Comparison of ENCODE assay signal across 9 cellular contexts in genomic region chr10:99630439-99630838, GRCh38. TPM values are rescaled to one million over a fixed set of nuclear protein-coding genes. Genes with fewer than 3 reads are reported as not detected.
DNase-seq lines count a peak whose midpoint lies in the region; ATAC-seq, FAIRE-seq and TF ChIP-seq lines count a peak whose summit lies in the region.
"Had no signal": no experiment of that assay in that cellular context is flagged by ENCODE, and none has a peak within 500 bp of the region (broad histone marks: within the 10 kb centered on the region; RNA-seq: fewer than 3 reads in every experiment).

No MANE protein-coding gene starts in this region.

- H3K79me2 ChIP-seq in DND-41 (ENCODE audit: insufficient read depth, low read length) (no peaks in the 10 kb centered on the region), astrocyte (ENCODE audit: insufficient read depth, low read length) (no peaks in the 10 kb centered on the region)

- peaks cover 7% of the 10 kb centered on the region for H3K27me3 Mint-ChIP-seq in astrocyte (ENCODE audit: low read depth, unreplicated experiment)

- H3K4me3 ChIP-seq in DND-41 (ENCODE audit: low read depth in 1 of 2, low read length in 2 of 2) (no peak overlapping the region), astrocyte (ENCODE audit: insufficient read depth, low read depth, low read length) (no peak overlapping the region), ascending aorta (no peak overlapping the region)

- intact Hi-C loops in ascending aorta (cut with DNase I), result no loop called here

- no peak for DNase-seq in DND-41
- DNase-seq in KBM-7, result peak; percentile 46
- peak; percentile 42 for DNase-seq in astrocyte (ENCODE audit: low read depth)
- peak; percentile 62 to 77 for DNase-seq in lung microvascular endothelial cell (ENCODE audit: low read depth in 2 of 2)
- no peak for DNase-seq in ascending aorta (ENCODE audit: low spot score in 2 of 2)
- no peak for DNase-seq in ecto neural progenitor cell (ENCODE audit: low spot score)
- DNase-seq in activated T-cell treated with anti-CD3 and anti-CD28 coated beads, Interleukin-2, amount 50 U/mL, for 48 hours, result no peak

- H3K9me3 ChIP-seq in DND-41 (ENCODE audit: insufficient read depth, low read length, severe bottlenecking), result no peaks in the 10 kb centered on the region
- no peaks in the 10 kb centered on the region for H3K9me3 ChIP-seq in astrocyte (ENCODE audit: insufficient read depth, low read depth, low read length)
- H3K9me3 ChIP-seq in ascending aorta, result no peaks in the 10 kb centered on the region

- no peaks in the 10 kb centered on the region for H3K36me3 Mint-ChIP-seq in astrocyte (ENCODE audit: low read depth, unreplicated experiment)

- H3K36me3 ChIP-seq in DND-41 (ENCODE audit: insufficient read depth, low read length), result no peaks in the 10 kb centered on the region
- H3K36me3 ChIP-seq in astrocyte (ENCODE audit: insufficient read depth, low read length), result no peaks in the 10 kb centered on the region
- H3K36me3 ChIP-seq in ascending aorta, result no peaks in the 10 kb centered on the region

- no peak for ATAC-seq in DND-41 (ENCODE audit: insufficient read depth, low read depth)
- ATAC-seq in HG02852 (IDR thresholded peaks at IDR 0.05; ENCODE audit: unreplicated experiment), result no peak

- H3K9me3 Mint-ChIP-seq in astrocyte (ENCODE audit: unreplicated experiment), result no peaks in the 10 kb centered on the region
- H3K9me3 Mint-ChIP-seq: stimulated activated naive CD8-positive, alpha-beta T cell treated with anti-CD3 and anti-CD28 coated beads, Interleukin-15, Interleukin-2, amounts not matched to agents 100 ng/mL and 50 ng/mL, for 24 hours had no signal

- H3K9ac ChIP-seq in DND-41 (ENCODE audit: low read depth, low read length), result no peak overlapping the region
- no peak overlapping the region for H3K9ac ChIP-seq in astrocyte (ENCODE audit: low read length)

- no peak overlapping the region for H3K27ac ChIP-seq in DND-41 (ENCODE audit: low read length)
- H3K27ac ChIP-seq in astrocyte (ENCODE audit: low read depth, low read length), result no peak overlapping the region
- H3K27ac ChIP-seq in ascending aorta, result no peak overlapping the region

- in situ Hi-C loops in KBM-7 (cut with MboI; ENCODE audit: low pct_unique_long_range_greater_than_20kb, low sequenced_read_pairs), result no loop called here

- TF ChIP-seq CTCF in DND-41 (IDR thresholded peaks at IDR 0.05; ENCODE audit: borderline replicate concordance, extremely low read depth, low read length, poor library complexity, severe bottlenecking) (peak; percentile 54), astrocyte (IDR thresholded peaks at IDR 0.05; ENCODE audit: insufficient read depth, low read depth, low read length) (peak; percentile 27), ascending aorta (IDR thresholded peaks at IDR 0.05) (no peak)

- no peaks in the 10 kb centered on the region for H4K20me1 ChIP-seq in DND-41 (ENCODE audit: insufficient read depth, low read length)
- no peaks in the 10 kb centered on the region for H4K20me1 ChIP-seq in astrocyte (ENCODE audit: insufficient read depth, low read length)

- H3K4me2 ChIP-seq in DND-41 (ENCODE audit: insufficient read depth, low read length), result no peak overlapping the region
- H3K4me2 ChIP-seq in astrocyte (ENCODE audit: low read length), result no peak overlapping the region

- peaks cover 4% of the 10 kb centered on the region for H3K4me1 Mint-ChIP-seq in astrocyte (ENCODE audit: low read depth, unreplicated experiment)

- H3K27me3 ChIP-seq in DND-41 (ENCODE audit: insufficient read depth, low read length, poor library complexity), result peaks cover 7% of the 10 kb centered on the region
- H3K27me3 ChIP-seq in astrocyte (ENCODE audit: insufficient read depth, low read length), result peaks cover 2% of the 10 kb centered on the region
- H3K27me3 ChIP-seq in ascending aorta, result no peaks in the 10 kb centered on the region

- H3K27ac Mint-ChIP-seq in astrocyte (ENCODE audit: unreplicated experiment), result no peak overlapping the region
- H3K27ac Mint-ChIP-seq: stimulated activated naive CD8-positive, alpha-beta T cell treated with anti-CD3 and anti-CD28 coated beads, Interleukin-15, Interleukin-2, amounts not matched to agents 100 ng/mL and 50 ng/mL, for 24 hours had no signal

- FAIRE-seq in astrocyte (lab: Jason Lieb, UNC), result peak; percentile 29

- H3K4me1 ChIP-seq in DND-41 (ENCODE audit: insufficient read depth, low read length) (no peaks in the 10 kb centered on the region), astrocyte (ENCODE audit: insufficient read depth, low read length) (no peaks in the 10 kb centered on the region), ascending aorta (no peaks in the 10 kb centered on the region)

- H3K4me3 Mint-ChIP-seq in astrocyte (ENCODE audit: unreplicated experiment), result no peak overlapping the region
- H3K4me3 Mint-ChIP-seq: stimulated activated naive CD8-positive, alpha-beta T cell treated with anti-CD3 and anti-CD28 coated beads, Interleukin-15, Interleukin-2, amounts not matched to agents 100 ng/mL and 50 ng/mL, for 24 hours had no signal

- H2AFZ ChIP-seq in DND-41 (ENCODE audit: low read depth, low read length) (no peak overlapping the region), astrocyte (ENCODE audit: low read depth, low read length) (no peak overlapping the region)

RNA-seq across cellular contexts. Expression of gene SLC25A28, which starts 10.2 kb away (rescaled TPM):
- total RNA-seq in astrocyte, result 38.0 and 40.7 TPM in 2 replicates
- 8.3 and 11.1 TPM in 2 replicates for total RNA-seq in lung microvascular endothelial cell
- 25.2 TPM for total RNA-seq in ascending aorta

RNA-seq across cellular contexts. Expression of gene ENTPD7, which starts 28.9 kb away (rescaled TPM):
- total RNA-seq in astrocyte (21.6 and 22.8 TPM in 2 replicates), lung microvascular endothelial cell (14.4 and 16.1 TPM in 2 replicates), ascending aorta (9.9 TPM)

Comparison
In these comparisons a context has a peak if more than half of its experiments do, and no peak if none do; other contexts are left out.
1. DNase-seq: peak in KBM-7 (single experiment), astrocyte (single experiment) and lung microvascular endothelial cell (2 of 2); none in DND-41 (single experiment), ascending aorta (0 of 2), ecto neural progenitor cell (single experiment) and activated T-cell treated with anti-CD3 and anti-CD28 coated beads, Interleukin-2, amount 50 U/mL, for 48 hours (0 of 2).
2. CTCF ChIP-seq: peak in DND-41 (single experiment) and astrocyte (single experiment); none in ascending aorta (0 of 3).